ENCODE assay signal across 10 cellular contexts in genomic region chr20:49790077-49790798, GRCh38. TPM values are rescaled to one million over a fixed set of nuclear protein-coding genes. Genes with fewer than 3 reads are reported as not detected.
A peak's percentile ranks its signal among the peaks of the same experiment; 100 is the strongest.
DNase-seq lines count a peak whose midpoint lies in the region; ATAC-seq and TF ChIP-seq lines count a peak whose summit lies in the region.
"Had no signal": no experiment of that assay in that cellular context is flagged by ENCODE, and none has a peak within 500 bp of the region (broad histone marks: within the 10 kb centered on the region; RNA-seq: fewer than 3 reads in every experiment).

No MANE protein-coding gene starts in this region.

- H3K36me3 ChIP-seq in OCI-LY3 (replicated peaks; ENCODE audit: low read depth, low read length) (no peaks in the 10 kb centered on the region), esophagus squamous epithelium (no peaks in the 10 kb centered on the region)

- intact Hi-C loops in esophagus squamous epithelium (cut with DNase I) = no loop called here

- DNase-seq in CMK (ENCODE audit: low read depth) (peak; percentile 90), esophagus squamous epithelium (lab: John Stamatoyannopoulos, UW) (no peak), omental fat pad (ENCODE audit: low spot score) (no peak), putamen (ENCODE audit: low spot score) (no peak), COLO829 (ENCODE audit: low spot score) (no peak), NCI-H345 treated with DMSO at 0.1 percent for 48 hours (lab: John Stamatoyannopoulos, UW; ENCODE audit: unreplicated experiment) (no peak), A172 (ENCODE audit: low spot score) (no peak)
- DNase-seq: activated CD4-positive, alpha-beta T cell treated with anti-CD3 and anti-CD28 coated beads for 36 hours; NCI-H2171 treated with DMSO at 0.1 percent for 48 hours had no signal

- H3K27ac ChIP-seq in OCI-LY3 (ENCODE audit: low read length) = peak overlapping the region; percentile 30; the same call in 1 of the 2 replicates
- peak overlapping the region; percentile 43 to 79 (median 64) for H3K27ac ChIP-seq in esophagus squamous epithelium

- no peaks in the 10 kb centered on the region for H4K20me1 ChIP-seq in OCI-LY3 (ENCODE audit: insufficient read depth, low read length)

- H3K9me3 ChIP-seq in OCI-LY3 (ENCODE audit: insufficient read depth, low read length) (no peaks in the 10 kb centered on the region), esophagus squamous epithelium (no peaks in the 10 kb centered on the region)

- ATAC-seq in omental fat pad (ENCODE audit: low FRiP score) = peak; percentile 67
- ATAC-seq: activated CD4-positive, alpha-beta T cell treated with anti-CD3 and anti-CD28 coated beads for 36 hours had no signal

- no peaks in the 10 kb centered on the region for H3K79me2 ChIP-seq in OCI-LY3 (ENCODE audit: low read length)

- H3K4me1 ChIP-seq in OCI-LY3 (ENCODE audit: low read length) (peaks cover 92% of the 10 kb centered on the region), esophagus squamous epithelium (peaks cover 7 to 56% (median 13%) of the 10 kb centered on the region in 3 donors)

- peak overlapping the region; percentile 18; the same call in 1 of the 2 replicates for H3K9ac ChIP-seq in OCI-LY3 (ENCODE audit: low read length)

- 39 to 46% methylated on average over 9 of the region's 9 CpGs for WGBS in esophagus squamous epithelium, 2 donors

- H3K27me3 ChIP-seq in OCI-LY3 (ENCODE audit: low read depth, low read length) = no peaks in the 10 kb centered on the region
- H3K27me3 ChIP-seq in esophagus squamous epithelium = no peaks in the 10 kb centered on the region

- TF ChIP-seq CTCF in OCI-LY3 (IDR thresholded peaks at IDR 0.05; ENCODE audit: low read depth, low read length) (no peak), esophagus squamous epithelium (IDR thresholded peaks at IDR 0.05) (no peak), omental fat pad (IDR thresholded peaks at IDR 0.05) (no peak)

- TF ChIP-seq POLR2A in esophagus squamous epithelium (IDR thresholded peaks at IDR 0.05) = no peak

- peak overlapping the region; percentile 20 for H3K4me2 ChIP-seq in OCI-LY3 (ENCODE audit: low read length)

- H3K4me3 ChIP-seq in OCI-LY3 (ENCODE audit: low read length) (no peak overlapping the region), esophagus squamous epithelium (no peak overlapping the region)

- H2AFZ ChIP-seq in OCI-LY3 (ENCODE audit: low read depth, low read length) = peak overlapping the region; percentile 41; the same call in 1 of the 2 replicates

RNA-seq across cellular contexts. Expression of gene SLC9A8, which starts 22.4 kb away (rescaled TPM):
- total RNA-seq in esophagus squamous epithelium = 10 to 100 TPM; 11.5 to 14.1 (median 11.9) TPM
- total RNA-seq in omental fat pad = 10 to 100 TPM in 3 of 4 donors, 1 to 10 TPM in 1; 8.0 to 13.3 (median 10.7) TPM
- total RNA-seq in A172 (2014; rRNA removed; shearing (Covaris generic)) = 9.9 and 10.6 TPM in 2 replicates
